In genomic region chr19:48624067-48624594, GRCh38 we compare ENCODE assay signal across 8 cellular contexts. TPM values are rescaled to one million over a fixed set of nuclear protein-coding genes. Genes with fewer than 3 reads are reported as not detected.
A peak's percentile ranks its signal among the peaks of the same experiment; 100 is the strongest.
DNase-seq lines count a peak whose midpoint lies in the region; ATAC-seq, FAIRE-seq and TF ChIP-seq lines count a peak whose summit lies in the region.

No MANE protein-coding gene starts in this region.

- H3K4me1 Mint-ChIP-seq in T-helper 1 cell treated with Interleukin-12 subunit alpha and Interleukin-12 subunit beta and Interleukin-4 antibody, amounts not matched to agents 30 μg/mL and 1 μg/mL, for 36 hours (ENCODE audit: low read depth), result peaks cover 37% of the 10 kb centered on the region
- H3K4me1 Mint-ChIP-seq in type B pancreatic cell (ENCODE audit: unreplicated experiment), result peaks cover 32% of the 10 kb centered on the region

- H4K20me1 ChIP-seq in DND-41 (ENCODE audit: insufficient read depth, low read length), result peaks cover 7% of the 10 kb centered on the region

- 0 to 1% methylated on average over 40 of the region's 40 CpGs for WGBS in heart right ventricle, 2 donors

- peak overlapping the region; percentile 80 for H3K9ac ChIP-seq in DND-41 (ENCODE audit: low read depth, low read length)

- peaks cover 53% of the 10 kb centered on the region for H3K4me1 ChIP-seq in DND-41 (ENCODE audit: insufficient read depth, low read length)
- H3K4me1 ChIP-seq in heart right ventricle, result peaks cover 6 to 46% (median 20%) of the 10 kb centered on the region in 9 donors

- H3K4me3 ChIP-seq in DND-41 (ENCODE audit: low read depth in 1 of 2, low read length in 2 of 2), result peak overlapping the region; percentile 36 to 77; a peak in 3 of 4 replicates
- H3K4me3 ChIP-seq in heart right ventricle, result peak overlapping the region in 9 of 10 donors; percentile 36 to 58 (median 49)

- H3K36me3 Mint-ChIP-seq in T-helper 1 cell treated with Interleukin-12 subunit alpha and Interleukin-12 subunit beta and Interleukin-4 antibody, amounts not matched to agents 30 μg/mL and 1 μg/mL, for 36 hours (ENCODE audit: low read depth), result peaks cover 29% of the 10 kb centered on the region
- H3K36me3 Mint-ChIP-seq in type B pancreatic cell, result no peaks in the 10 kb centered on the region

- FAIRE-seq in H54 (lab: Jason Lieb, UNC), result no peak

- peak; percentile 99 for DNase-seq in DND-41
- peak; percentile 82 for DNase-seq in H54 (ENCODE audit: insufficient read length, low spot score)
- DNase-seq in NCI-H1092 (lab: John Stamatoyannopoulos, UW), result peak; percentile 94
- peak; percentile 97 for DNase-seq in amniotic stem cell (lab: John Stamatoyannopoulos, UW)
- DNase-seq in heart right ventricle, result peak; percentile 98 to 99
- DNase-seq in posterior cingulate gyrus, result peak; percentile 96 to 100 (median 99)
- DNase-seq in type B pancreatic cell (ENCODE audit: extremely low spot score, unreplicated experiment), result peak; percentile 99

- H3K9me3 Mint-ChIP-seq in T-helper 1 cell treated with Interleukin-12 subunit alpha and Interleukin-12 subunit beta and Interleukin-4 antibody, amounts not matched to agents 30 μg/mL and 1 μg/mL, for 36 hours, result no peaks in the 10 kb centered on the region
- no peaks in the 10 kb centered on the region for H3K9me3 Mint-ChIP-seq in type B pancreatic cell

- ATAC-seq in DND-41 (ENCODE audit: insufficient read depth, low read depth) (peak; percentile 85), heart right ventricle (peak; percentile 83 to 89 (median 86))

- H3K9me3 ChIP-seq in DND-41 (ENCODE audit: insufficient read depth, low read length, severe bottlenecking) (no peaks in the 10 kb centered on the region), heart right ventricle (no peaks in the 10 kb centered on the region)

- peaks cover 43% of the 10 kb centered on the region for H3K36me3 ChIP-seq in DND-41 (ENCODE audit: insufficient read depth, low read length)
- peaks cover 0 to 39% (median 0%) of the 10 kb centered on the region in 9 donors for H3K36me3 ChIP-seq in heart right ventricle

- peak overlapping the region; percentile 97 for H3K27ac Mint-ChIP-seq in T-helper 1 cell treated with Interleukin-12 subunit alpha and Interleukin-12 subunit beta and Interleukin-4 antibody, amounts not matched to agents 30 μg/mL and 1 μg/mL, for 36 hours
- peak overlapping the region; percentile 95 for H3K27ac Mint-ChIP-seq in type B pancreatic cell

- H3K27me3 ChIP-seq in DND-41 (ENCODE audit: insufficient read depth, low read length, poor library complexity) (no peaks in the 10 kb centered on the region), heart right ventricle (no peaks in the 10 kb centered on the region)

- TF ChIP-seq POLR2A in H54 (IDR thresholded peaks at IDR 0.05; ENCODE audit: low read depth, low read length), result no peak

- peak overlapping the region; percentile 88 for H2AFZ ChIP-seq in DND-41 (ENCODE audit: low read depth, low read length)

- H3K27me3 Mint-ChIP-seq in T-helper 1 cell treated with Interleukin-12 subunit alpha and Interleukin-12 subunit beta and Interleukin-4 antibody, amounts not matched to agents 30 μg/mL and 1 μg/mL, for 36 hours (ENCODE audit: low read depth), result no peaks in the 10 kb centered on the region
- no peaks in the 10 kb centered on the region for H3K27me3 Mint-ChIP-seq in type B pancreatic cell

- no peak for TF ChIP-seq CTCF in DND-41 (IDR thresholded peaks at IDR 0.05; ENCODE audit: borderline replicate concordance, extremely low read depth, low read length, poor library complexity, severe bottlenecking)
- TF ChIP-seq CTCF in heart right ventricle (IDR thresholded peaks at IDR 0.05), result no peak
- TF ChIP-seq CTCF in type B pancreatic cell (conservative IDR thresholded peaks at IDR 0.05), result no peak

- H3K79me2 ChIP-seq in DND-41 (ENCODE audit: insufficient read depth, low read length), result peaks cover 49% of the 10 kb centered on the region

- H3K27ac ChIP-seq in DND-41 (ENCODE audit: low read length) (peak overlapping the region; percentile 89), heart right ventricle (peak overlapping the region in 9 of 10 donors; percentile 64 to 85 (median 73))

- peak overlapping the region; percentile 88 for H3K4me2 ChIP-seq in DND-41 (ENCODE audit: insufficient read depth, low read length)

- H3K4me3 Mint-ChIP-seq in T-helper 1 cell treated with Interleukin-12 subunit alpha and Interleukin-12 subunit beta and Interleukin-4 antibody, amounts not matched to agents 30 μg/mL and 1 μg/mL, for 36 hours, result peak overlapping the region; percentile 85
- peak overlapping the region; percentile 90 for H3K4me3 Mint-ChIP-seq in type B pancreatic cell

- intact Hi-C loops in heart right ventricle (cut with DNase I), result no loop called here
- intact Hi-C loops in posterior cingulate gyrus (cut with DNase I), result no loop called here

RNA-seq across cellular contexts. Expression of gene SPHK2, which starts 4.8 kb away (rescaled TPM):
- 10 to 100 TPM in 2 of 10 donors, 1 to 10 TPM in 8; 5.7 to 13.0 (median 7.7) TPM for total RNA-seq in heart right ventricle
- 10 to 100 TPM in 1 of 2 donors, 1 to 10 TPM in 1; 8.7 to 15.9 TPM for polyA plus RNA-seq in heart right ventricle
- 44.0 and 47.1 TPM in 2 replicates for total RNA-seq in type B pancreatic cell (ENCODE audit: low replicate concordance)

RNA-seq across cellular contexts. Expression of gene RPL18, which starts 5.2 kb away (rescaled TPM):
- 100 to 1,000 TPM; 493 to 753 (median 543) TPM for total RNA-seq in heart right ventricle
- 1,000 to 10,000 TPM; 1,418 to 2,257 TPM for polyA plus RNA-seq in heart right ventricle
- 1,623 and 1,815 TPM in 2 replicates for total RNA-seq in type B pancreatic cell (ENCODE audit: low replicate concordance)

RNA-seq across cellular contexts. Expression of gene FAM83E, which starts 9.3 kb away (rescaled TPM):
- not detected for total RNA-seq in heart right ventricle
- polyA plus RNA-seq in heart right ventricle, result under 1 TPM in 1 of 2 donors, not detected in 1; 0.01 TPM
- total RNA-seq in type B pancreatic cell (ENCODE audit: low replicate concordance), result 6.1 and 8.1 TPM in 2 replicates

RNA-seq across cellular contexts. Expression of gene DBP, which starts 13.0 kb away (rescaled TPM):
- total RNA-seq in heart right ventricle, result 10 to 100 TPM in 8 of 10 donors, 1 to 10 TPM in 2; 2.4 to 30.0 (median 12.8) TPM
- 10 to 100 TPM in 1 of 2 donors, 1 to 10 TPM in 1; 5.8 to 11.6 TPM for polyA plus RNA-seq in heart right ventricle
- 24.5 and 31.5 TPM in 2 replicates for total RNA-seq in type B pancreatic cell (ENCODE audit: low replicate concordance)

RNA-seq across cellular contexts. Expression of gene SPACA4, which starts 17.6 kb away (rescaled TPM):
- total RNA-seq in heart right ventricle (not detected), type B pancreatic cell (ENCODE audit: low replicate concordance) (not detected in 2 replicates)
- polyA plus RNA-seq in heart right ventricle, result not detected

Comparison
In these comparisons a context has a peak if more than half of its experiments do, and no peak if none do; other contexts are left out.
1. Peak in every context shown above with its lines: DNase-seq, ATAC-seq, H3K4me3 ChIP-seq and H3K27ac ChIP-seq.